In genomic region chr6:36848658-36849441, GRCh38 we compare ENCODE assay signal across 1 cellular context.
TF ChIP-seq lines count a peak whose summit lies in the region.

No MANE protein-coding gene starts in this region.

TF ChIP-seq in K562, 482 proteins besides CTCF, POLR2A, EP300 and RAD21 (continued from another document and continues in another):
- no peak for TF ChIP-seq ZNF143 (CRISPR knock-in tag; IDR thresholded peaks at IDR 0.05)
- TF ChIP-seq MNT (conservative IDR thresholded peaks at IDR 0.05): peak; percentile 96 to 99
- no peak for TF ChIP-seq PHB2 (IDR thresholded peaks at IDR 0.05; ENCODE audit: low read depth)
- no peak for TF ChIP-seq ELK1 (CRISPR knock-in tag; IDR thresholded peaks at IDR 0.05)
- 0 out of 2 replicates have a peak, but pooled peaks have one; percentile 41 for TF ChIP-seq ATF6 (CRISPR knock-in tag; IDR thresholded peaks at IDR 0.05)
- TF ChIP-seq BRF2 (IDR thresholded peaks at IDR 0.05; ENCODE audit: borderline replicate concordance, insufficient read depth, insufficient read length): no peak
- TF ChIP-seq FOXK2 (conservative IDR thresholded peaks at IDR 0.05 in 1 of 2, IDR thresholded peaks at IDR 0.05 in 1 of 2; ENCODE audit: low read depth in 2 of 2): peak; percentile 72 to 73
- TF ChIP-seq ZNF3 (CRISPR knock-in tag; IDR thresholded peaks at IDR 0.05): no peak
- no peak for TF ChIP-seq ZMIZ1 (IDR thresholded peaks at IDR 0.05; ENCODE audit: low read depth in 2 of 2, low read length in 2 of 2)
- no peak for TF ChIP-seq HOXB6 (CRISPR knock-in tag; IDR thresholded peaks at IDR 0.05; ENCODE audit: borderline replicate concordance)
- TF ChIP-seq E2F5 (CRISPR knock-in tag; IDR thresholded peaks at IDR 0.05): no peak
- TF ChIP-seq ZBTB40 (IDR thresholded peaks at IDR 0.05): no peak
- TF ChIP-seq ZBTB40 (CRISPR knock-in tag; IDR thresholded peaks at IDR 0.05): no peak
- TF ChIP-seq DACH1 (IDR thresholded peaks at IDR 0.05; ENCODE audit: partially characterized antibody): peak; percentile 99
- TF ChIP-seq KAT2B (IDR thresholded peaks at IDR 0.05; ENCODE audit: low read depth, low read length): no peak
- no peak for TF ChIP-seq ZNF212 (CRISPR knock-in tag; IDR thresholded peaks at IDR 0.05)
- peak; percentile 27; the same call in 1 of the 2 replicates for TF ChIP-seq FOSL1 (tag; conservative IDR thresholded peaks at IDR 0.05)
- TF ChIP-seq ZNF444 (CRISPR knock-in tag; IDR thresholded peaks at IDR 0.05): no peak; the same call in 1 of the 2 replicates
- TF ChIP-seq ZNF175 (CRISPR knock-in tag; IDR thresholded peaks at IDR 0.05; ENCODE audit: low read depth): no peak; the same call in 1 of the 2 replicates
- peak; percentile 75 for TF ChIP-seq ZEB2 (IDR thresholded peaks at IDR 0.05)
- no peak for TF ChIP-seq RERE (CRISPR knock-in tag; IDR thresholded peaks at IDR 0.05; ENCODE audit: borderline replicate concordance)
- no peak for TF ChIP-seq ZNF217 (CRISPR knock-in tag; IDR thresholded peaks at IDR 0.05)
- peak in 1 of 2 experiments; percentile 97; a peak in 3 of 4 replicates for TF ChIP-seq RCOR1 (IDR thresholded peaks at IDR 0.05; ENCODE audit: borderline replicate concordance in 1 of 2, low read depth in 2 of 2, low read length in 2 of 2)
- TF ChIP-seq XRCC5 (IDR thresholded peaks at IDR 0.05; ENCODE audit: low read depth, low read length): peak; percentile 60
- TF ChIP-seq TSC22D4 (tag; IDR thresholded peaks at IDR 0.05): no peak
